In the genomic region with DNA sequence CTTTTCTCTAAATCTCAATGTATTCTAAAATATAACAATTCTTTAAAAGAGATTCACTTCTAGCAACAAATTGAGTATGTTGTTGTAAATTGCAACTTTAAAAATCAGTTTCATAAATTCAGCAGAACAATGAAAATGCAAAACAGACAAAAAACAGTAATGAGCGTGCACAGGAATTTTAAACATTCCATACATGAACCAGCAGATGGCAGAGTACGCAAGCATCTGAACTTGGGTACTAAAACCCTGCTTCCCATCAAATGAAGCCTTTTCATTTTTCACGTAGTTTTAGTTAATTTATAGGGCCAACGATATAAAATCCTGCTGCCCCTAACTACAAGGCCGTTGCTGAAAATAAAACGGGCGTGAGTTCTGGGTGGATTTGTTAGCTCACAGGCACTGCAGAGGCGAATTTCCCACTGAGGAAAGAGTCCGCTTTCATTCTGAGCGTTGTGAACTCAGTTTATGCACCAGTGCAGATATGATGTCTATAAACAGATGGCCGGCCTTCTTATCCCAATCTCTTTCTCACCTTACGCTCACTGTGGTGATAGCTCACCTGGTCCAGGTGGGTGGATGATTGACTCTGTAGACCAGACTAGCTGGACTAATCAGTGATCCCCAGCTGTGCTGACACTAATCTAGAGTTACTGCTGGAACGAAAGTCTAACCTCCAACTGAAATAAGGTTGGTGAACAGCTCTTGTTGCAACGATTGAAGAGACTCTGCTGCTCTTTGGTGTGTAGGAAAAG, we compare ENCODE assay signal across 8 cellular contexts.
DNase-seq lines count a peak whose midpoint lies in the region; ATAC-seq and TF ChIP-seq lines count a peak whose summit lies in the region.

No MANE protein-coding gene starts in this region.

- intact Hi-C loops in prostate gland (cut with DNase I) = loop anchor here (2.0 to 10.0 kb wide), 3 partner anchors 332 to 748 kb away; no protein-coding TSS in a partner anchor

- TF ChIP-seq POLR2A in prostate gland (IDR thresholded peaks at IDR 0.05) = no peak

- no peak overlapping the region for H3K4me3 ChIP-seq in GM12875 (ENCODE audit: low read depth, low read length)
- H3K4me3 ChIP-seq in prostate gland = no peak overlapping the region

- H3K4me1 ChIP-seq in prostate gland (replicated peaks) = no peaks in the 10 kb centered on the region

- TF ChIP-seq CTCF in C4-2B (conservative IDR thresholded peaks at IDR 0.05) (peak; percentile 82), GM12875 (IDR thresholded peaks at IDR 0.05; ENCODE audit: borderline replicate concordance, insufficient read depth, low read depth, low read length) (peak; percentile 34; the same call in 1 of the 2 replicates), LNCAP (IDR thresholded peaks at IDR 0.05) (peak; percentile 72), prostate gland (IDR thresholded peaks at IDR 0.05) (peak in 3 of 4 experiments; percentile 56 to 62 (median 62))

- H3K27ac ChIP-seq in C4-2B (no peak overlapping the region), prostate gland (no peak overlapping the region)

- no peaks in the 10 kb centered on the region for H3K9me3 ChIP-seq in prostate gland

- H3K27me3 ChIP-seq in prostate gland (replicated peaks; ENCODE audit: insufficient read depth) = no peaks in the 10 kb centered on the region

- no peaks in the 10 kb centered on the region for H3K36me3 ChIP-seq in prostate gland

- ATAC-seq in HG03025 (IDR thresholded peaks at IDR 0.05; ENCODE audit: low FRiP score, unreplicated experiment) = no peak

- WGBS in prostate gland = 41% methylated on average over 14 of the region's 14 CpGs

- DNase-seq in SHP77 treated with DMSO at 0.1 percent for 48 hours (lab: John Stamatoyannopoulos, UW) (peak; percentile 18), fibroblast of peridontal ligament (ENCODE audit: extremely low read depth) (peak; percentile 69), prostate gland (ENCODE audit: low spot score) (peak; percentile 10)
- no peak for DNase-seq in activated T-cell treated with anti-CD3 and anti-CD28 coated beads, Interleukin-2, amount 50 U/mL, for 1 hour
